1 cellular context compared by ENCODE assay signal in the genomic region with DNA sequence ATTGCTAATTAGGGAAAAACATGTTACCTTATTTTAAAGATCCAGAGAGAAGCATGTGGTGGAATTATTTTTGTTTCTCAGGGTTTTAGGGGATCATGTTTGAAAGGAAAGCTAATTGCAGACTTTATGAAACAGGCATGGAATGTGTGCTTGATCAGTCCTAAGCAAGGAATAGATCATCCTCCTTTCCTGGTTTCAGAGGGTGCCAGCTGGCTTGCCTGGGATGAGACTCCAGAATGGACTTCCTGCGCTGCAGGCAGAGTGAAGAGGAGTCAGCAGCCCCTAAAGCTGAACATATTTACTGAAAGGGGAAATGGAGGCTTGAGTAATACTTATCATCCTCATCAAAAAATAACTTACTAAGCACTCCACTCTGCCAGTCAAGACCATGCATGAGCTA.
TF ChIP-seq lines count a peak whose summit lies in the region.

No MANE protein-coding gene starts in this region.

TF ChIP-seq in SK-N-SH, 30 proteins besides CTCF, POLR2A, EP300 and RAD21 (continued from another document):
- TF ChIP-seq, protein P1, sequence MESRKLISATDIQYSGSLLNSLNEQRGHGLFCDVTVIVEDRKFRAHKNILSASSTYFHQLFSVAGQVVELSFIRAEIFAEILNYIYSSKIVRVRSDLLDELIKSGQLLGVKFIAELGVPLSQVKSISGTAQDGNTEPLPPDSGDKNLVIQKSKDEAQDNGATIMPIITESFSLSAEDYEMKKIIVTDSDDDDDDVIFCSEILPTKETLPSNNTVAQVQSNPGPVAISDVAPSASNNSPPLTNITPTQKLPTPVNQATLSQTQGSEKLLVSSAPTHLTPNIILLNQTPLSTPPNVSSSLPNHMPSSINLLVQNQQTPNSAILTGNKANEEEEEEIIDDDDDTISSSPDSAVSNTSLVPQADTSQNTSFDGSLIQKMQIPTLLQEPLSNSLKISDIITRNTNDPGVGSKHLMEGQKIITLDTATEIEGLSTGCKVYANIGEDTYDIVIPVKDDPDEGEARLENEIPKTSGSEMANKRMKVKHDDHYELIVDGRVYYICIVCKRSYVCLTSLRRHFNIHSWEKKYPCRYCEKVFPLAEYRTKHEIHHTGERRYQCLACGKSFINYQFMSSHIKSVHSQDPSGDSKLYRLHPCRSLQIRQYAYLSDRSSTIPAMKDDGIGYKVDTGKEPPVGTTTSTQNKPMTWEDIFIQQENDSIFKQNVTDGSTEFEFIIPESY (IDR thresholded peaks at IDR 0.05; ENCODE audit: borderline replicate concordance, low read depth): no peak
- TF ChIP-seq MXI1 (IDR thresholded peaks at IDR 0.05; ENCODE audit: low read depth, low read length): no peak
- TF ChIP-seq GABPA (IDR thresholded peaks at IDR 0.05; ENCODE audit: low read depth): no peak
- peak; percentile 23; the same call in 1 of the 2 replicates for TF ChIP-seq POLR2AphosphoS5 (IDR thresholded peaks at IDR 0.05; ENCODE audit: low read depth, low read length)
- no peak for TF ChIP-seq SMC3 (IDR thresholded peaks at IDR 0.05; ENCODE audit: low read depth, low read length)
- TF ChIP-seq RCOR1 (IDR thresholded peaks at IDR 0.05; ENCODE audit: low read length): no peak
- TF ChIP-seq, protein P2, sequence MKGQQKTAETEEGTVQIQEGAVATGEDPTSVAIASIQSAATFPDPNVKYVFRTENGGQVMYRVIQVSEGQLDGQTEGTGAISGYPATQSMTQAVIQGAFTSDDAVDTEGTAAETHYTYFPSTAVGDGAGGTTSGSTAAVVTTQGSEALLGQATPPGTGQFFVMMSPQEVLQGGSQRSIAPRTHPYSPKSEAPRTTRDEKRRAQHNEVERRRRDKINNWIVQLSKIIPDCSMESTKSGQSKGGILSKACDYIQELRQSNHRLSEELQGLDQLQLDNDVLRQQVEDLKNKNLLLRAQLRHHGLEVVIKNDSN (IDR thresholded peaks at IDR 0.05; ENCODE audit: borderline replicate concordance, low read depth): no peak
- TF ChIP-seq CHD2 (IDR thresholded peaks at IDR 0.05; ENCODE audit: low read length, partially characterized antibody): no peak
- no peak for TF ChIP-seq TAF1 (IDR thresholded peaks at IDR 0.05; ENCODE audit: borderline replicate concordance, low read depth, low read length)
- TF ChIP-seq NRF1 (IDR thresholded peaks at IDR 0.05; ENCODE audit: low read depth, low read length): no peak
- TF ChIP-seq, protein P3, sequence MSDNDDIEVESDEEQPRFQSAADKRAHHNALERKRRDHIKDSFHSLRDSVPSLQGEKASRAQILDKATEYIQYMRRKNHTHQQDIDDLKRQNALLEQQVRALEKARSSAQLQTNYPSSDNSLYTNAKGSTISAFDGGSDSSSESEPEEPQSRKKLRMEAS (IDR thresholded peaks at IDR 0.05; ENCODE audit: low read depth): no peak; the same call in 1 of the 2 replicates
- no peak for TF ChIP-seq RFX5 (IDR thresholded peaks at IDR 0.05; ENCODE audit: low read length)
- no peak for TF ChIP-seq SIN3A (IDR thresholded peaks at IDR 0.05; ENCODE audit: borderline replicate concordance, low read depth, low read length)
- TF ChIP-seq, protein P4, sequence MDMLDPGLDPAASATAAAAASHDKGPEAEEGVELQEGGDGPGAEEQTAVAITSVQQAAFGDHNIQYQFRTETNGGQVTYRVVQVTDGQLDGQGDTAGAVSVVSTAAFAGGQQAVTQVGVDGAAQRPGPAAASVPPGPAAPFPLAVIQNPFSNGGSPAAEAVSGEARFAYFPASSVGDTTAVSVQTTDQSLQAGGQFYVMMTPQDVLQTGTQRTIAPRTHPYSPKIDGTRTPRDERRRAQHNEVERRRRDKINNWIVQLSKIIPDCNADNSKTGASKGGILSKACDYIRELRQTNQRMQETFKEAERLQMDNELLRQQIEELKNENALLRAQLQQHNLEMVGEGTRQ (IDR thresholded peaks at IDR 0.05; ENCODE audit: borderline replicate concordance, low read depth, low read length): no peak
- TF ChIP-seq FOXM1 (IDR thresholded peaks at IDR 0.05; ENCODE audit: low read depth): no peak
- TF ChIP-seq, protein P5, sequence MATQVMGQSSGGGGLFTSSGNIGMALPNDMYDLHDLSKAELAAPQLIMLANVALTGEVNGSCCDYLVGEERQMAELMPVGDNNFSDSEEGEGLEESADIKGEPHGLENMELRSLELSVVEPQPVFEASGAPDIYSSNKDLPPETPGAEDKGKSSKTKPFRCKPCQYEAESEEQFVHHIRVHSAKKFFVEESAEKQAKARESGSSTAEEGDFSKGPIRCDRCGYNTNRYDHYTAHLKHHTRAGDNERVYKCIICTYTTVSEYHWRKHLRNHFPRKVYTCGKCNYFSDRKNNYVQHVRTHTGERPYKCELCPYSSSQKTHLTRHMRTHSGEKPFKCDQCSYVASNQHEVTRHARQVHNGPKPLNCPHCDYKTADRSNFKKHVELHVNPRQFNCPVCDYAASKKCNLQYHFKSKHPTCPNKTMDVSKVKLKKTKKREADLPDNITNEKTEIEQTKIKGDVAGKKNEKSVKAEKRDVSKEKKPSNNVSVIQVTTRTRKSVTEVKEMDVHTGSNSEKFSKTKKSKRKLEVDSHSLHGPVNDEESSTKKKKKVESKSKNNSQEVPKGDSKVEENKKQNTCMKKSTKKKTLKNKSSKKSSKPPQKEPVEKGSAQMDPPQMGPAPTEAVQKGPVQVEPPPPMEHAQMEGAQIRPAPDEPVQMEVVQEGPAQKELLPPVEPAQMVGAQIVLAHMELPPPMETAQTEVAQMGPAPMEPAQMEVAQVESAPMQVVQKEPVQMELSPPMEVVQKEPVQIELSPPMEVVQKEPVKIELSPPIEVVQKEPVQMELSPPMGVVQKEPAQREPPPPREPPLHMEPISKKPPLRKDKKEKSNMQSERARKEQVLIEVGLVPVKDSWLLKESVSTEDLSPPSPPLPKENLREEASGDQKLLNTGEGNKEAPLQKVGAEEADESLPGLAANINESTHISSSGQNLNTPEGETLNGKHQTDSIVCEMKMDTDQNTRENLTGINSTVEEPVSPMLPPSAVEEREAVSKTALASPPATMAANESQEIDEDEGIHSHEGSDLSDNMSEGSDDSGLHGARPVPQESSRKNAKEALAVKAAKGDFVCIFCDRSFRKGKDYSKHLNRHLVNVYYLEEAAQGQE (IDR thresholded peaks at IDR 0.05; ENCODE audit: low read depth, low read length): no peak
- 0 out of 2 replicates have a peak, but pooled peaks have one; percentile 13 for TF ChIP-seq TCF12 (IDR thresholded peaks at IDR 0.05)
- TF ChIP-seq FOSL2 (IDR thresholded peaks at IDR 0.05; ENCODE audit: borderline replicate concordance, low read depth): no peak
